9 cellular contexts compared by ENCODE assay signal in genomic region chr6:56841751-56842150, GRCh38.
A peak's percentile ranks its signal among the peaks of the same experiment; 100 is the strongest.
DNase-seq lines count a peak whose midpoint lies in the region; ATAC-seq and TF ChIP-seq lines count a peak whose summit lies in the region.
"Had no signal": no experiment of that assay in that cellular context is flagged by ENCODE, and none has a peak within 500 bp of the region (broad histone marks: within the 10 kb centered on the region; RNA-seq: fewer than 3 reads in every experiment).

No MANE protein-coding gene starts in this region.

- intact Hi-C loops in stomach (cut with DNase I; ENCODE audit: low total_unique reads): loop anchor here (10.0 kb wide), 1 partner anchor 147 kb away; no protein-coding TSS in a partner anchor

- CTCF ChIA-PET in WTC11 (lab: Charles Lee): interaction anchor here (1.6 to 2.0 kb wide), 2 partner anchors 10 to 69 kb away, joined by 3 to 7 read pairs; no protein-coding TSS in a partner anchor

- WGBS in GM23248 (ENCODE audit: low coverage in 1 of 2, low lambda C conversion rate in 2 of 2, missing lambda C conversion rate in 2 of 2), 2 experiments: 4 to 5% methylated on average over 1 of the region's 1 CpG
- WGBS in smooth muscle cell (ENCODE audit: low lambda C conversion rate): 15% methylated on average over 1 of the region's 1 CpG
- WGBS in stomach, 5 donors: 62 to 67% (median 64%) methylated on average over 1 of the region's 1 CpG

- no peak for TF ChIP-seq CTCF in WTC11 (IDR thresholded peaks at IDR 0.05)
- no peak for TF ChIP-seq CTCF in glutamatergic neuron (IDR thresholded peaks at IDR 0.05; ENCODE audit: partially characterized antibody, unreplicated experiment)
- no peak for TF ChIP-seq CTCF in smooth muscle cell (IDR thresholded peaks at IDR 0.05; ENCODE audit: borderline replicate concordance, insufficient read depth, poor library complexity, severe bottlenecking)
- TF ChIP-seq CTCF in stomach (IDR thresholded peaks at IDR 0.05): no peak
- TF ChIP-seq CTCF in endothelial cell (IDR thresholded peaks at IDR 0.05; ENCODE audit: unreplicated experiment): no peak

- H3K79me2 ChIP-seq in GM23248 (ENCODE audit: insufficient read depth) (peaks cover 95% of the 10 kb centered on the region), smooth muscle cell (ENCODE audit: low read depth) (peaks cover 40% of the 10 kb centered on the region)

- H3K4me1 ChIP-seq in GM23248 (ENCODE audit: insufficient read depth) (peaks cover 44% of the 10 kb centered on the region), smooth muscle cell (ENCODE audit: low read depth) (peaks cover 34% of the 10 kb centered on the region), stomach (peaks cover 8 to 44% (median 24%) of the 10 kb centered on the region in 4 donors)

- no peaks in the 10 kb centered on the region for H3K36me3 ChIP-seq in GM23248 (ENCODE audit: low read depth)
- no peaks in the 10 kb centered on the region for H3K36me3 ChIP-seq in smooth muscle cell (ENCODE audit: low read depth)
- H3K36me3 ChIP-seq in stomach: no peaks in the 10 kb centered on the region

- H3K9me3 Mint-ChIP-seq in WTC11 (no peaks in the 10 kb centered on the region), glutamatergic neuron (ENCODE audit: unreplicated experiment) (peaks cover 22% of the 10 kb centered on the region), endothelial cell (ENCODE audit: unreplicated experiment) (no peaks in the 10 kb centered on the region)

- H3K4me3 ChIP-seq in GM23248 (peak overlapping the region; percentile 95), smooth muscle cell (peak overlapping the region; percentile 80), stomach (peak overlapping the region in 2 of 4 donors; percentile 5 to 67)

- no peak overlapping the region for H3K27ac Mint-ChIP-seq in WTC11
- H3K27ac Mint-ChIP-seq in glutamatergic neuron (ENCODE audit: unreplicated experiment): peak overlapping the region; percentile 96
- no peak overlapping the region for H3K27ac Mint-ChIP-seq in endothelial cell (ENCODE audit: unreplicated experiment)

- in situ Hi-C loops in GM23248 (cut with MboI): loop anchor here (25.0 kb wide), 1 partner anchor 129 kb away; no protein-coding TSS in a partner anchor

- H4K20me1 ChIP-seq in GM23248 (ENCODE audit: insufficient read depth) (0 out of 2 replicates have a peak, but pooled peaks cover 5% of the 10 kb centered on the region), smooth muscle cell (ENCODE audit: low read depth) (no peaks in the 10 kb centered on the region)

- H3K27me3 Mint-ChIP-seq in WTC11 (ENCODE audit: low read depth): no peaks in the 10 kb centered on the region
- peaks cover 13% of the 10 kb centered on the region for H3K27me3 Mint-ChIP-seq in glutamatergic neuron (ENCODE audit: unreplicated experiment)
- peaks cover 7% of the 10 kb centered on the region for H3K27me3 Mint-ChIP-seq in endothelial cell (ENCODE audit: unreplicated experiment)

- ATAC-seq in WTC11: no peak

- no peak overlapping the region for H2AFZ ChIP-seq in GM23248
- H2AFZ ChIP-seq in smooth muscle cell (ENCODE audit: low read depth): no peak overlapping the region

- H3K9ac ChIP-seq in GM23248: peak overlapping the region; percentile 82
- peak overlapping the region; percentile 64 for H3K9ac ChIP-seq in smooth muscle cell (ENCODE audit: low read depth)

- H3K4me1 Mint-ChIP-seq in WTC11 (peaks cover 70% of the 10 kb centered on the region), glutamatergic neuron (ENCODE audit: low read depth, unreplicated experiment) (peaks cover 37% of the 10 kb centered on the region), endothelial cell (ENCODE audit: unreplicated experiment) (peaks cover 50% of the 10 kb centered on the region)

- H3F3A ChIP-seq in GM23248 (ENCODE audit: insufficient read depth): peaks cover 64% of the 10 kb centered on the region
- peaks cover 3% of the 10 kb centered on the region for H3F3A ChIP-seq in smooth muscle cell (ENCODE audit: low read depth)

- no peaks in the 10 kb centered on the region for H3K9me2 ChIP-seq in GM23248 (ENCODE audit: insufficient read depth)

- H3K27me3 ChIP-seq in GM23248 (replicated peaks; ENCODE audit: insufficient read depth) (no peaks in the 10 kb centered on the region), smooth muscle cell (ENCODE audit: low read depth) (no peaks in the 10 kb centered on the region), stomach (peaks cover 0 to 50% (median 21%) of the 10 kb centered on the region in 3 donors)

- H3K9me3 ChIP-seq in GM23248 (ENCODE audit: low read depth) (no peaks in the 10 kb centered on the region), smooth muscle cell (replicated peaks; ENCODE audit: low read depth) (no peaks in the 10 kb centered on the region), stomach (no peaks in the 10 kb centered on the region)

- TF ChIP-seq EP300 in stomach (IDR thresholded peaks at IDR 0.05): no peak

- H3K4me3 Mint-ChIP-seq in WTC11 (peak overlapping the region; percentile 97), glutamatergic neuron (ENCODE audit: unreplicated experiment) (peak overlapping the region; percentile 93), endothelial cell (ENCODE audit: unreplicated experiment) (no peak overlapping the region)

- POLR2A ChIA-PET in WTC11 (lab: Charles Lee): no interaction called here

- no peak for TF ChIP-seq POLR2A in stomach (IDR thresholded peaks at IDR 0.05)

- peak overlapping the region; percentile 71 for H3K27ac ChIP-seq in GM23248
- peak overlapping the region; percentile 86 for H3K27ac ChIP-seq in smooth muscle cell (ENCODE audit: low read depth)
- peak overlapping the region in 2 of 5 donors; percentile 52 to 54 for H3K27ac ChIP-seq in stomach

- no peaks in the 10 kb centered on the region for H3K36me3 Mint-ChIP-seq in WTC11
- no peaks in the 10 kb centered on the region for H3K36me3 Mint-ChIP-seq in glutamatergic neuron (ENCODE audit: unreplicated experiment)
- H3K36me3 Mint-ChIP-seq in endothelial cell (ENCODE audit: low read depth, unreplicated experiment): no peaks in the 10 kb centered on the region

- no peak for DNase-seq in GM23248
- DNase-seq in WTC11 (ENCODE audit: low spot score): no peak
- no peak for DNase-seq in glutamatergic neuron
- DNase-seq in smooth muscle cell (lab: John Stamatoyannopoulos, UW; ENCODE audit: unreplicated experiment): no peak
- no peak for DNase-seq in activated CD4-positive, alpha-beta T cell treated with anti-CD3 and anti-CD28 coated beads for 4 hours
- no peak for DNase-seq in activated CD4-positive, CD25-positive, alpha-beta regulatory T cell (lab: John Stamatoyannopoulos, UW)
- DNase-seq in stomach: no peak
- no peak for DNase-seq in endothelial cell (ENCODE audit: low spot score)
- DNase-seq: activated gamma-delta T cell treated with Interleukin-2 at 50 U/mL for 16 hours had no signal

- H3K4me2 ChIP-seq in GM23248 (ENCODE audit: unreplicated experiment) (peak overlapping the region; percentile 100), smooth muscle cell (peak overlapping the region; percentile 98)

TF ChIP-seq in WTC11, 78 proteins besides CTCF, POLR2A, EP300 and RAD21 (continues in another document):
- TF ChIP-seq ELF4 (CRISPR knock-in tag; IDR thresholded peaks at IDR 0.05; ENCODE audit: low read depth) (no peak), HMGA2 (CRISPR knock-in tag; IDR thresholded peaks at IDR 0.05) (no peak), GRHL2 (CRISPR knock-in tag; IDR thresholded peaks at IDR 0.05; ENCODE audit: insufficient replicate concordance, severe bottlenecking) (no peak), TP53 (CRISPR knock-in tag; IDR thresholded peaks at IDR 0.05) (no peak), ZNF425 (CRISPR knock-in tag; conservative IDR thresholded peaks at IDR 0.05) (no peak), ESRRA (CRISPR knock-in tag; IDR thresholded peaks at IDR 0.05; ENCODE audit: borderline replicate concordance) (no peak), STAT6 (CRISPR knock-in tag; conservative IDR thresholded peaks at IDR 0.05; ENCODE audit: low read depth) (no peak), MAX (CRISPR knock-in tag; IDR thresholded peaks at IDR 0.05) (no peak)
